In the genomic region with DNA sequence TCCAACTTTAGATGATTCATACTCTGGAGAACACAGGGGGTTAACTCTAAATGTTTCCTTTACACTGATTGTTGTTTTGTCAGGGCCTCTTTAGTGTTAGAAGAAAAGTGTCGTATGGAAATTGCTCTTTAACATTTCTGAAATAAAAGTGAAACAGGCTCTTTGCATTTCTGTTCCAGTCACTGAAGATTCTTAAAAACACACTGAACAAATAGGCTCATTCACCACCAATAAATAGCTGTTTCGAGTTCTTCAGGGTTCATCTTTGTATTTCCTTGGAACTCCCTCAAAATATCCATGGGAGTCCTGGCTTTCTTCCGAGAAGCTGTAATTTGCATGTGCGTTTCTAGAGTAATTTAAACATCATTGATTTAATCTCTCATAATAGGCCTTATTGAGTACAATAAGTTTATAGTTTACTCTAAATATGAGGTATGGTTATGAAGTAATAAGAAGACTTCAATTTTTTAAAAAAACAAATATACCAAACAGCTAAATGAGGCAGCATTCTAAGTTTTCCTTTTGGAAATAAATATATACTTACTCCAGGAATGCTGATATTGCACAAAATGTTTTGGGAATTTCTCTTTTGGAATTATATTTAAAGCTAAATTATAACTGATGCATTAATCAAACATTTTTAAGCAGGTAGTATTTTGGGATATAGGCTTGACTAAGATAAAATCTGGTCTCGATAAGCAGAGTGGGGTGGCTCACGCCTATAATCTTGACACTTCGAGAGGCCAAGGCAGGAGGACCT, we compare ENCODE assay signal across 19 cellular contexts.
"Had no signal": no experiment of that assay in that cellular context is flagged by ENCODE, and none has a peak within 500 bp of the region (broad histone marks: within the 10 kb centered on the region; RNA-seq: fewer than 3 reads in every experiment).

No MANE protein-coding gene starts in this region.

- H3K4me3 ChIP-seq: breast epithelium, colonic mucosa, esophagus squamous epithelium, left ventricle myocardium inferior, skin epidermis, tibial artery, vagina had no signal

- H2AFZ ChIP-seq: parathyroid adenoma had no signal

- H3K36me3 ChIP-seq: breast epithelium, colonic mucosa, esophagus squamous epithelium, left ventricle myocardium inferior, tibial artery, vagina, WERI-Rb-1 had no signal

- H3K27ac ChIP-seq: breast epithelium, colonic mucosa, esophagus squamous epithelium, foreskin keratinocyte, left ventricle myocardium inferior, parathyroid adenoma, skin epidermis, tibial artery, vagina, WERI-Rb-1 had no signal

- H3K9me3 ChIP-seq: breast epithelium, colonic mucosa, esophagus squamous epithelium, left ventricle myocardium inferior, tibial artery, vagina had no signal

- H3K79me2 ChIP-seq: parathyroid adenoma had no signal

- DNase-seq: activated CD4-positive, alpha-beta T cell treated with anti-CD3 and anti-CD28 coated beads for 36 hours; activated CD8-positive, alpha-beta memory T cell treated with anti-CD3 and anti-CD28 coated beads, Interleukin-2, amount 50 U/mL, for 48 hours; activated CD8-positive, alpha-beta T cell treated with anti-CD3 and anti-CD28 coated beads, Interleukin-2, amount 10 ng/mL, durations not matched to agents 7 days and 5 days; activated naive CD4-positive, alpha-beta T cell treated with Interleukin-2 at 50 U/mL for 16 hours; activated naive CD8-positive, alpha-beta T cell treated with anti-CD3 and anti-CD28 coated beads, Interleukin-2, amount 50 U/mL, for 24 hours; colonic mucosa; esophagus squamous epithelium; foreskin keratinocyte; kidney; left ventricle myocardium inferior; mesendoderm; T-helper 1 cell; tibial artery; WERI-Rb-1 had no signal

- ATAC-seq: activated CD4-positive, alpha-beta T cell treated with anti-CD3 and anti-CD28 coated beads for 36 hours; activated CD8-positive, alpha-beta T cell treated with anti-CD3 and anti-CD28 coated beads, Interleukin-2, amount 10 ng/mL, durations not matched to agents 7 days and 5 days; activated naive CD8-positive, alpha-beta T cell treated with anti-CD3 and anti-CD28 coated beads, Interleukin-2, amount 50 U/mL, for 24 hours; foreskin keratinocyte; stimulated activated effector memory CD8-positive, alpha-beta T cell treated with anti-CD3 and anti-CD28 coated beads, Interleukin-12 subunit alpha, Interleukin-12 subunit beta, amount 100 ng/mL, for 72 hours had no signal

- H3K9ac ChIP-seq: parathyroid adenoma had no signal

- H3K27me3 ChIP-seq: breast epithelium, colonic mucosa, esophagus squamous epithelium, foreskin keratinocyte, tibial artery, vagina had no signal

- H3K4me1 ChIP-seq: breast epithelium, colonic mucosa, esophagus squamous epithelium, foreskin keratinocyte, left ventricle myocardium inferior, parathyroid adenoma, tibial artery, vagina had no signal
